24 cellular contexts compared by ENCODE assay signal in genomic region chr5:150651382-150651781, GRCh38. TPM values are rescaled to one million over a fixed set of nuclear protein-coding genes. Genes with fewer than 3 reads are reported as not detected.
DNase-seq lines count a peak whose midpoint lies in the region; ATAC-seq, FAIRE-seq and TF ChIP-seq lines count a peak whose summit lies in the region.
"Had no signal": no experiment of that assay in that cellular context is flagged by ENCODE, and none has a peak within 500 bp of the region (broad histone marks: within the 10 kb centered on the region; RNA-seq: fewer than 3 reads in every experiment).

No MANE protein-coding gene starts in this region.

- no peak overlapping the region for H3K4me2 ChIP-seq in astrocyte (ENCODE audit: low read length)
- H3K4me2 ChIP-seq: hepatocyte had no signal

- CTCF ChIA-PET in activated naive CD4-positive, alpha-beta T cell treated with anti-CD3 and anti-CD28 coated beads for 36 hours (lab: Charles Lee) = interaction anchor here (0.7 to 3.8 kb wide), 3 partner anchors 90 to 201 kb away, joined by 3 to 33 read pairs (median 4); partner anchors contain the start of gene IRGM
- CTCF ChIA-PET in Calu3 (lab: Charles Lee) = no interaction called here

- FAIRE-seq in astrocyte (lab: Jason Lieb, UNC) = no peak
- FAIRE-seq: endometrium, HepG2 had no signal

- peaks cover 3% of the 10 kb centered on the region for H3K36me3 ChIP-seq in astrocyte (ENCODE audit: insufficient read depth, low read length)
- peaks cover 0 to 57% (median 22%) of the 10 kb centered on the region in 6 donors for H3K36me3 ChIP-seq in spleen
- H3K36me3 ChIP-seq: colonic mucosa had no signal

- H3K27me3 ChIP-seq in astrocyte (ENCODE audit: insufficient read depth, low read length) (no peaks in the 10 kb centered on the region), spleen (replicated peaks in 1 of 7) (no peaks in the 10 kb centered on the region)
- H3K27me3 ChIP-seq: colonic mucosa, hepatocyte had no signal

- no peak for ATAC-seq in memory B cell (ENCODE audit: low read depth)
- no peak for ATAC-seq in activated T-helper 17 cell treated with anti-CD3 and anti-CD28 coated beads, Interleukin-2, amount 50 U/mL, for 72 hours (replicated peaks)

- intact Hi-C loops in spleen (cut with DNase I; ENCODE audit: low total_unique reads) (no loop called here), Calu3 (cut with micrococcal nuclease; ENCODE audit: unreplicated experiment) (no loop called here)
- intact Hi-C loops in activated naive CD4-positive, alpha-beta T cell treated with anti-CD3 and anti-CD28 coated beads for 36 hours (cut with micrococcal nuclease) = no loop called here

- H3K4me1 ChIP-seq in astrocyte (ENCODE audit: insufficient read depth, low read length) = peaks cover 25% of the 10 kb centered on the region
- peaks cover 10 to 88% (median 49%) of the 10 kb centered on the region in 6 donors for H3K4me1 ChIP-seq in spleen
- H3K4me1 ChIP-seq: colonic mucosa had no signal

- DNase-seq in NCI-H69 (lab: John Stamatoyannopoulos, UW) (peak; percentile 16), astrocyte (ENCODE audit: low read depth) (no peak), memory B cell (ENCODE audit: low spot score in 2 of 2) (no peak), spleen (no peak), Calu3 (no peak), T-helper 2 cell (no peak)
- no peak for DNase-seq in activated naive CD4-positive, alpha-beta T cell treated with anti-CD3 and anti-CD28 coated beads for 36 hours
- DNase-seq: activated CD4-positive, alpha-beta T cell treated with anti-CD3 and anti-CD28 coated beads, Interleukin-2, amount 50 U/mL, for 1 hour; CD4-positive, alpha-beta T cell; colonic mucosa; DMS53; GDM1; H9; NCI-H1092 treated with DMSO at 0.1 percent for 48 hours; NCI-H446; stimulated activated CD4-positive, alpha-beta T cell treated with anti-CD3 and anti-CD28 coated beads, Interleukin-12 subunit alpha, Interleukin-12 subunit beta, amount 100 ng/mL, for 4 hours; stimulated activated naive CD8-positive, alpha-beta T cell treated with anti-CD3 and anti-CD28 coated beads, Interleukin-15, amount 100 ng/mL, for 72 hours had no signal

- H3K27me3 Mint-ChIP-seq in astrocyte (ENCODE audit: low read depth, unreplicated experiment) = peaks cover 23% of the 10 kb centered on the region
- H3K27me3 Mint-ChIP-seq in memory B cell = no peaks in the 10 kb centered on the region
- no peaks in the 10 kb centered on the region for H3K27me3 Mint-ChIP-seq in activated T-helper 17 cell treated with anti-CD3 and anti-CD28 coated beads, Interleukin-2, amount 50 U/mL, for 72 hours
- no peaks in the 10 kb centered on the region for H3K27me3 Mint-ChIP-seq in activated naive CD4-positive, alpha-beta T cell treated with anti-CD3 and anti-CD28 coated beads for 36 hours (ENCODE audit: low read depth)
- H3K27me3 Mint-ChIP-seq in Calu3 (ENCODE audit: unreplicated experiment) = peaks cover 43% of the 10 kb centered on the region
- H3K27me3 Mint-ChIP-seq: activated naive CD8-positive, alpha-beta T cell; CD4-positive, alpha-beta T cell; stimulated activated naive CD8-positive, alpha-beta T cell treated with anti-CD3 and anti-CD28 coated beads, Interleukin-15, amount 100 ng/mL, for 72 hours had no signal

- H3K4me3 ChIP-seq in astrocyte (ENCODE audit: insufficient read depth, low read depth, low read length) (no peak overlapping the region), spleen (no peak overlapping the region)
- H3K4me3 ChIP-seq: colonic mucosa, hepatocyte had no signal

- H3K9ac ChIP-seq in astrocyte (ENCODE audit: low read length) = peak overlapping the region; percentile 25

- 25 to 57% (median 50%) methylated on average over 1 of the region's 1 CpG for WGBS in spleen, 5 donors

- H3K4me1 Mint-ChIP-seq in astrocyte (ENCODE audit: low read depth, unreplicated experiment) (peaks cover 24% of the 10 kb centered on the region), memory B cell (peaks cover 12% of the 10 kb centered on the region), Calu3 (ENCODE audit: low read depth, unreplicated experiment) (no peaks in the 10 kb centered on the region)
- H3K4me1 Mint-ChIP-seq in activated T-helper 17 cell treated with anti-CD3 and anti-CD28 coated beads, Interleukin-2, amount 50 U/mL, for 72 hours = no peaks in the 10 kb centered on the region
- peaks cover 2% of the 10 kb centered on the region for H3K4me1 Mint-ChIP-seq in activated naive CD4-positive, alpha-beta T cell treated with anti-CD3 and anti-CD28 coated beads for 36 hours (ENCODE audit: low read depth)

- peaks cover 50% of the 10 kb centered on the region for H3K79me2 ChIP-seq in astrocyte (ENCODE audit: insufficient read depth, low read length)

- no TSS peak for BruUV-seq in Calu3 (replicated peaks; lab: Mats Ljungman, UMichigan)

- peaks cover 37% of the 10 kb centered on the region for H3K36me3 Mint-ChIP-seq in astrocyte (ENCODE audit: low read depth, unreplicated experiment)
- H3K36me3 Mint-ChIP-seq in memory B cell = peaks cover 23% of the 10 kb centered on the region
- no peaks in the 10 kb centered on the region for H3K36me3 Mint-ChIP-seq in activated T-helper 17 cell treated with anti-CD3 and anti-CD28 coated beads, Interleukin-2, amount 50 U/mL, for 72 hours (ENCODE audit: low read depth)
- H3K36me3 Mint-ChIP-seq in activated naive CD4-positive, alpha-beta T cell treated with anti-CD3 and anti-CD28 coated beads for 36 hours (ENCODE audit: low read depth) = no peaks in the 10 kb centered on the region
- H3K36me3 Mint-ChIP-seq in Calu3 (ENCODE audit: insufficient read depth, unreplicated experiment) = peaks cover 4% of the 10 kb centered on the region
- H3K36me3 Mint-ChIP-seq: activated naive CD8-positive, alpha-beta T cell had no signal

- peaks cover 86% of the 10 kb centered on the region for H4K20me1 ChIP-seq in astrocyte (ENCODE audit: insufficient read depth, low read length)

- no peak for TF ChIP-seq POLR2A in spleen (IDR thresholded peaks at IDR 0.05)

- H3K4me3 Mint-ChIP-seq in astrocyte (ENCODE audit: unreplicated experiment) = peak overlapping the region; percentile 69
- H3K4me3 Mint-ChIP-seq in memory B cell = no peak overlapping the region
- H3K4me3 Mint-ChIP-seq in activated T-helper 17 cell treated with anti-CD3 and anti-CD28 coated beads, Interleukin-2, amount 50 U/mL, for 72 hours = no peak overlapping the region
- H3K4me3 Mint-ChIP-seq in activated naive CD4-positive, alpha-beta T cell treated with anti-CD3 and anti-CD28 coated beads for 36 hours = no peak overlapping the region
- H3K4me3 Mint-ChIP-seq in Calu3 (ENCODE audit: low read depth, unreplicated experiment) = no peak overlapping the region
- H3K4me3 Mint-ChIP-seq: activated naive CD8-positive, alpha-beta T cell; activated T-helper 1 cell treated with anti-CD3 and anti-CD28 coated beads, Interleukin-12 subunit alpha, Interleukin-12 subunit beta, Interleukin-2, Interleukin-4 antibody, amounts not matched to agents 30 ng/mL and 10 ng/mL and 1 ng/mL, durations not matched to agents 14 hours and 24 hours and 36 hours; CD4-positive, alpha-beta T cell; stimulated activated naive CD8-positive, alpha-beta T cell treated with anti-CD3 and anti-CD28 coated beads, Interleukin-15, amount 100 ng/mL, for 72 hours had no signal

- H3K9me3 Mint-ChIP-seq in astrocyte (ENCODE audit: unreplicated experiment) (peaks cover 2% of the 10 kb centered on the region), memory B cell (no peaks in the 10 kb centered on the region), Calu3 (ENCODE audit: low read depth, unreplicated experiment) (no peaks in the 10 kb centered on the region)
- H3K9me3 Mint-ChIP-seq in activated T-helper 17 cell treated with anti-CD3 and anti-CD28 coated beads, Interleukin-2, amount 50 U/mL, for 72 hours = no peaks in the 10 kb centered on the region
- no peaks in the 10 kb centered on the region for H3K9me3 Mint-ChIP-seq in activated naive CD4-positive, alpha-beta T cell treated with anti-CD3 and anti-CD28 coated beads for 36 hours
- H3K9me3 Mint-ChIP-seq: activated T-helper 1 cell treated with anti-CD3 and anti-CD28 coated beads, Interleukin-12 subunit alpha, Interleukin-12 subunit beta, Interleukin-2, Interleukin-4 antibody, amounts not matched to agents 30 ng/mL and 10 ng/mL and 1 ng/mL, durations not matched to agents 14 hours and 24 hours and 36 hours; CD4-positive, alpha-beta T cell; H9; stimulated activated naive CD8-positive, alpha-beta T cell treated with anti-CD3 and anti-CD28 coated beads, Interleukin-15, amount 100 ng/mL, for 72 hours had no signal

- TF ChIP-seq CTCF in astrocyte (IDR thresholded peaks at IDR 0.05; ENCODE audit: insufficient read depth, low read depth, low read length) (no peak), spleen (IDR thresholded peaks at IDR 0.05 in 8 of 11, conservative IDR thresholded peaks at IDR 0.05 in 3 of 11) (no peak), Calu3 (IDR thresholded peaks at IDR 0.05; ENCODE audit: unreplicated experiment) (no peak)

- H3K27ac Mint-ChIP-seq in astrocyte (ENCODE audit: unreplicated experiment) (peak overlapping the region; percentile 66), memory B cell (peak overlapping the region; percentile 18), Calu3 (ENCODE audit: unreplicated experiment) (no peak overlapping the region)
- no peak overlapping the region for H3K27ac Mint-ChIP-seq in activated T-helper 17 cell treated with anti-CD3 and anti-CD28 coated beads, Interleukin-2, amount 50 U/mL, for 72 hours
- no peak overlapping the region for H3K27ac Mint-ChIP-seq in activated naive CD4-positive, alpha-beta T cell treated with anti-CD3 and anti-CD28 coated beads for 36 hours
- H3K27ac Mint-ChIP-seq: activated naive CD8-positive, alpha-beta T cell; activated T-helper 1 cell treated with anti-CD3 and anti-CD28 coated beads, Interleukin-12 subunit alpha, Interleukin-12 subunit beta, Interleukin-2, Interleukin-4 antibody, amounts not matched to agents 30 ng/mL and 10 ng/mL and 1 ng/mL, durations not matched to agents 14 hours and 24 hours and 36 hours; CD4-positive, alpha-beta T cell had no signal

- H3K27ac ChIP-seq in astrocyte (ENCODE audit: low read depth, low read length) (no peak overlapping the region), spleen (peak overlapping the region in 6 of 8 donors; percentile 7 to 66 (median 45))
- H3K27ac ChIP-seq: colonic mucosa, hepatocyte, VCaP had no signal

- H3K9me3 ChIP-seq in astrocyte (ENCODE audit: insufficient read depth, low read depth, low read length) = no peaks in the 10 kb centered on the region
- H3K9me3 ChIP-seq in spleen = no peaks in the 10 kb centered on the region
- H3K9me3 ChIP-seq: colonic mucosa had no signal

- no peak overlapping the region for H2AFZ ChIP-seq in astrocyte (ENCODE audit: low read depth, low read length)
- H2AFZ ChIP-seq: hepatocyte had no signal

RNA-seq across cellular contexts. Expression of gene MYOZ3, which starts 9.7 kb away (rescaled TPM):
- total RNA-seq in astrocyte = 5.5 and 9.4 TPM in 2 replicates
- 1 to 10 TPM in 3 of 7 donors, under 1 TPM in 3, not detected in 1; 0.26 to 1.2 (median 0.81) TPM for total RNA-seq in spleen
- under 1 TPM; 0.04 to 0.32 (median 0.14) TPM for polyA plus RNA-seq in spleen
- total RNA-seq in activated T-helper 17 cell treated with anti-CD3 and anti-CD28 coated beads, Interleukin-2, amount 50 U/mL, for 72 hours = under 1 TPM; 0.06 to 0.21 TPM
- under 1 TPM; 0.17 to 0.49 TPM for total RNA-seq in activated naive CD4-positive, alpha-beta T cell treated with anti-CD3 and anti-CD28 coated beads for 36 hours
- not detected in 2 replicates for total RNA-seq in Calu3 (2022)
- total RNA-seq: CD4-positive, alpha-beta T cell; HepG2 had no signal

RNA-seq across cellular contexts. Expression of gene SYNPO, which starts 10.9 kb away (rescaled TPM):
- 40.2 and 68.9 TPM in 2 replicates for total RNA-seq in astrocyte
- 100 to 1,000 TPM in 2 of 7 donors, 10 to 100 TPM in 5; 38.9 to 133 (median 68.9) TPM for total RNA-seq in spleen
- 10 to 100 TPM in 1 of 3 donors, 1 to 10 TPM in 2; 6.9 to 28.0 (median 9.3) TPM for polyA plus RNA-seq in spleen
- total RNA-seq in activated T-helper 17 cell treated with anti-CD3 and anti-CD28 coated beads, Interleukin-2, amount 50 U/mL, for 72 hours = under 1 TPM; 0.04 to 0.37 TPM
- total RNA-seq in activated naive CD4-positive, alpha-beta T cell treated with anti-CD3 and anti-CD28 coated beads for 36 hours = under 1 TPM; 0.14 to 0.17 TPM
- total RNA-seq in Calu3 (2022) = 0.92 and 2.5 TPM in 2 replicates
- total RNA-seq: activated T-helper 1 cell treated with anti-CD3 and anti-CD28 coated beads, Interleukin-12 subunit alpha, Interleukin-12 subunit beta, Interleukin-2, Interleukin-4 antibody, amounts not matched to agents 30 ng/mL and 10 ng/mL and 1 ng/mL, durations not matched to agents 14 hours and 24 hours and 36 hours had no signal

RNA-seq across cellular contexts. Expression of gene RBM22, which starts 49.5 kb away (rescaled TPM):
- total RNA-seq in astrocyte (42.0 and 47.4 TPM in 2 replicates), spleen (10 to 100 TPM; 52.3 to 66.9 (median 59.6) TPM), Calu3 (2022) (53.4 and 60.8 TPM in 2 replicates)
- polyA plus RNA-seq in spleen = 10 to 100 TPM; 31.4 to 47.3 (median 45.3) TPM
- 10 to 100 TPM; 60.3 to 61.5 TPM for total RNA-seq in activated T-helper 17 cell treated with anti-CD3 and anti-CD28 coated beads, Interleukin-2, amount 50 U/mL, for 72 hours
- total RNA-seq in activated naive CD4-positive, alpha-beta T cell treated with anti-CD3 and anti-CD28 coated beads for 36 hours = 10 to 100 TPM; 86.2 to 88.2 TPM

Comparison
In these comparisons a context has a peak if more than half of its experiments do, and no peak if none do; other contexts are left out.
1. H3K27ac Mint-ChIP-seq: peak in astrocyte (single experiment) and memory B cell (single experiment); none in activated T-helper 17 cell treated with anti-CD3 and anti-CD28 coated beads, Interleukin-2, amount 50 U/mL, for 72 hours (single experiment), activated naive CD4-positive, alpha-beta T cell treated with anti-CD3 and anti-CD28 coated beads for 36 hours (single experiment) and Calu3 (single experiment).
2. RNA of gene SYNPO, which starts 10.9 kb away (total RNA-seq): 38.9 to 133 TPM in spleen and 40.2 to 68.9 TPM in astrocyte; 0.92 to 2.5 TPM in Calu3, 0.04 to 0.37 TPM in activated T-helper 17 cell treated with anti-CD3 and anti-CD28 coated beads, Interleukin-2, amount 50 U/mL, for 72 hours and 0.14 to 0.17 TPM in activated naive CD4-positive, alpha-beta T cell treated with anti-CD3 and anti-CD28 coated beads for 36 hours; every median in the first group is over 10 times any median in the second.